26 cellular contexts compared by ENCODE assay signal in the genomic region with DNA sequence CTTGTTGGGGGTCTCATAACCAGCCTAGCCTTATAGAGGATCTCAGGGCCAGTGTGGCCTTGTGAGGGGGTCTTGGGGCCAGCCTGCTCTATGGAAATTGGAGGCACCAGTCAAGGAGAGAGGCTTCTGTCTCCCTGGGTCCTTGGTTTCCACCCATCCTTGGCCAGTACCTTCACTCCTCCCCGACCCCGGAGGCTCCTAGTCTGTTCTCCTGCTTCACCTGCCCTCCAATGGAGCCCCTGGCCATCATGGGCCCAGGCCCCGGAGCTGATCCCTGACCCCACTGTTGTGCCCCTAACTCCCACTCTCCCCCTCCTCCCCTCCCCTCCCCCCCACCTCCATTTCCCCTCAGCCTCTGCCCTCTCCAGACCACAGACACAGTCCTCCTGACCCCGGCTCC. TPM values are rescaled to one million over a fixed set of nuclear protein-coding genes. Genes with fewer than 3 reads are reported as not detected.
DNase-seq lines count a peak whose midpoint lies in the region; ATAC-seq and TF ChIP-seq lines count a peak whose summit lies in the region.
"Had no signal": no experiment of that assay in that cellular context is flagged by ENCODE, and none has a peak within 500 bp of the region (broad histone marks: within the 10 kb centered on the region; RNA-seq: fewer than 3 reads in every experiment).

No MANE protein-coding gene starts in this region.

- no peak for ATAC-seq in left lobe of liver
- no peak for ATAC-seq in stimulated activated naive CD8-positive, alpha-beta T cell treated with anti-CD3 and anti-CD28 coated beads, Interleukin-15, Interleukin-2, amounts not matched to agents 100 U/mL and 50 U/mL, for 24 hours

- H3K4me3 ChIP-seq in foreskin fibroblast (ENCODE audit: low read depth in 1 of 2, low read length in 2 of 2) = no peak overlapping the region
- H3K4me3 ChIP-seq: BLaER1, cardiac muscle cell, dorsolateral prefrontal cortex, heart right ventricle, psoas muscle, smooth muscle cell had no signal

- no peak for TF ChIP-seq CTCF in foreskin fibroblast (IDR thresholded peaks at IDR 0.05; ENCODE audit: low read depth, low read length)

- DNase-seq in activated gamma-delta T cell treated with Interleukin-2 at 50 U/mL for 16 hours (peak; percentile 2), activated gamma-delta T cell (lab: John Stamatoyannopoulos, UW) (no peak), left lobe of liver (ENCODE audit: low spot score) (peak; percentile 28), anterior cingulate cortex (lab: John Stamatoyannopoulos, UW) (no peak), foreskin fibroblast (no peak), RKO (ENCODE audit: low spot score) (no peak)
- peak; percentile 33 for DNase-seq in activated CD8-positive, alpha-beta memory T cell treated with anti-CD3 and anti-CD28 coated beads for 24 hours
- DNase-seq in stimulated activated naive CD8-positive, alpha-beta T cell treated with anti-CD3 and anti-CD28 coated beads, Interleukin-15, Interleukin-2, amounts not matched to agents 100 U/mL and 50 U/mL, for 24 hours = peak; percentile 0
- DNase-seq: activated B cell treated with CpG ODN at 0.5 μM for 24 hours; activated CD4-positive, alpha-beta memory T cell treated with anti-CD3 and anti-CD28 coated beads, Interleukin-2, amount 10 ng/mL, durations not matched to agents 7 days and 5 days; amygdala; DND-41; heart right ventricle; KBM-7; NCI-H2171 treated with DMSO at 0.1 percent for 48 hours; NCI-H526 treated with DMSO at 0.1 percent for 48 hours; RPMI8226; SK-N-SH; stimulated activated CD4-positive, alpha-beta T cell treated with anti-CD3 and anti-CD28 coated beads, Interleukin-2, amount 100 ng/mL, for 48 hours; stimulated activated naive CD4-positive, alpha-beta T cell; T-helper 9 cell had no signal

RNA-seq across cellular contexts. Expression of gene RASGEF1A, which starts 29.7 kb away (rescaled TPM):
- 0.13 TPM for total RNA-seq in left lobe of liver

Comparison
In these comparisons a context has a peak if more than half of its experiments do, and no peak if none do; other contexts are left out.
1. DNase-seq: peak in activated gamma-delta T cell treated with Interleukin-2 at 50 U/mL for 16 hours (single experiment), activated CD8-positive, alpha-beta memory T cell treated with anti-CD3 and anti-CD28 coated beads for 24 hours (single experiment), left lobe of liver (single experiment) and stimulated activated naive CD8-positive, alpha-beta T cell treated with anti-CD3 and anti-CD28 coated beads, Interleukin-15, Interleukin-2, amounts not matched to agents 100 U/mL and 50 U/mL, for 24 hours (single experiment); none in activated gamma-delta T cell (single experiment), anterior cingulate cortex (0 of 58), foreskin fibroblast (0 of 2) and RKO (single experiment).